ENCODE assay signal across 34 cellular contexts in the genomic region with DNA sequence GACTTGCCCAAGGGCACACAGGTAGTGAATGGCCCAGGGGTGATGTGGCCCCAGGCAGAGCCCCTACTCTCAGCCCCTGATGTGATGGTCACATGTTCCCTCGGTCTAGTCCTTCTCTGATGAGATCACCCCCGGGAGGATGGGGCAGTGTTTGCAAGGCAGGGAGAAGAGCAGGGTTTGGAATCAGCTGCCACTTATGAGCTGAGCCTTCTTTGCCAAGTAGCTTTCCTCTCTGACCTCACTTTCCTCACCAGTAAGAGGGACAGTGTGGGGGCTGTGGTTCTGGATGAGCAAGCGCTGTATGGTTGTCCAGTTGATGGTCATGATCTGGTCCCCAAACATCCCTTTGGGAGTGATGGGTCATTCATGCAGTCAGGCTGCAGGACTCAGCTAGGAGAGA. TPM values are rescaled to one million over a fixed set of nuclear protein-coding genes. Genes with fewer than 3 reads are reported as not detected.
"Had no signal": no experiment of that assay in that cellular context is flagged by ENCODE, and none has a peak within 500 bp of the region (broad histone marks: within the 10 kb centered on the region; RNA-seq: fewer than 3 reads in every experiment).

No MANE protein-coding gene starts in this region.

- H3K4me3 ChIP-seq: left lung, lower lobe of right lung, psoas muscle, right lobe of liver, smooth muscle cell, thyroid gland, transverse colon, upper lobe of left lung, vagina had no signal

- H3K4me3 Mint-ChIP-seq: immature natural killer cell; naive thymus-derived CD8-positive, alpha-beta T cell; nephron; neural crest cell; stimulated activated memory B cell treated with anti-CD40 and anti-IgM and Interleukin-4, amounts not matched to agents 10 μg/mL and 1 μg/mL and 100 μg/mL, for 72 hours; stimulated activated naive CD8-positive, alpha-beta T cell treated with anti-CD3 and anti-CD28 coated beads, Interleukin-15, amount 100 ng/mL, for 72 hours had no signal

- DNase-seq: hypothalamus; immature natural killer cell; kidney; left colon; left lung; lower lobe of right lung; mammary epithelial cell; mesenchymal stem cell; naive thymus-derived CD8-positive, alpha-beta T cell; occipital lobe; right lobe of liver; stimulated activated CD4-positive, alpha-beta T cell treated with anti-CD3 and anti-CD28 coated beads, Interleukin-1b, Interleukin-23, amount 100 ng/mL, for 48 hours; stimulated activated CD4-positive, alpha-beta T cell treated with anti-CD3 and anti-CD28 coated beads, Interleukin-2, amount 100 ng/mL, for 48 hours; stimulated activated CD4-positive, alpha-beta T cell treated with anti-CD3 and anti-CD28 coated beads, Interleukin-4, amount 100 ng/mL, for 4 hours; stimulated activated CD8-positive, alpha-beta memory T cell treated with anti-CD3 and anti-CD28 coated beads, Interleukin-4, amount 100 ng/mL, for 48 hours; stimulated activated naive CD4-positive, alpha-beta T cell treated with Interleukin-2 at 50 U/mL for 16 hours; stimulated activated naive CD8-positive, alpha-beta T cell treated with anti-CD3 and anti-CD28 coated beads, Interleukin-15, amount 100 ng/mL, for 72 hours; substantia nigra; thyroid gland; transverse colon; upper lobe of left lung had no signal

- FAIRE-seq: islet of Langerhans, kidney had no signal

- H3K4me1 ChIP-seq: left lung, lower lobe of right lung, parathyroid adenoma, psoas muscle, right lobe of liver, thyroid gland, transverse colon, upper lobe of left lung, vagina had no signal

- H3K27ac Mint-ChIP-seq: naive thymus-derived CD8-positive, alpha-beta T cell; stimulated activated memory B cell treated with anti-CD40 and anti-IgM and Interleukin-4, amounts not matched to agents 10 μg/mL and 1 μg/mL and 100 μg/mL, for 72 hours had no signal

- H3K36me3 Mint-ChIP-seq: immature natural killer cell; naive thymus-derived CD8-positive, alpha-beta T cell; stimulated activated memory B cell treated with anti-CD40 and anti-IgM and Interleukin-4, amounts not matched to agents 10 μg/mL and 1 μg/mL and 100 μg/mL, for 72 hours had no signal

- H3K36me3 ChIP-seq: left lung, lower lobe of right lung, neutrophil, right lobe of liver, thyroid gland, transverse colon, upper lobe of left lung, vagina had no signal

- H3K9me3 Mint-ChIP-seq: immature natural killer cell; naive thymus-derived CD8-positive, alpha-beta T cell; nephron; neural crest cell; stimulated activated memory B cell treated with anti-CD40 and anti-IgM and Interleukin-4, amounts not matched to agents 10 μg/mL and 1 μg/mL and 100 μg/mL, for 72 hours; stimulated activated naive CD8-positive, alpha-beta T cell treated with anti-CD3 and anti-CD28 coated beads, Interleukin-15, amount 100 ng/mL, for 72 hours had no signal

- H3K4me1 Mint-ChIP-seq: immature natural killer cell; naive thymus-derived CD8-positive, alpha-beta T cell; stimulated activated memory B cell treated with anti-CD40 and anti-IgM and Interleukin-4, amounts not matched to agents 10 μg/mL and 1 μg/mL and 100 μg/mL, for 72 hours; stimulated activated naive CD8-positive, alpha-beta T cell treated with anti-CD3 and anti-CD28 coated beads, Interleukin-15, amount 100 ng/mL, for 72 hours had no signal

- H3K27ac ChIP-seq: left lung, lower lobe of right lung, neutrophil, parathyroid adenoma, psoas muscle, right lobe of liver, thyroid gland, transverse colon, upper lobe of left lung, vagina had no signal

- ATAC-seq: left colon; left lung; naive thymus-derived CD8-positive, alpha-beta T cell; psoas muscle; right lobe of liver; stimulated activated naive CD8-positive, alpha-beta T cell treated with anti-CD3 and anti-CD28 coated beads, Interleukin-15, amount 100 ng/mL, for 72 hours had no signal

- H3K9me3 ChIP-seq: left lung, lower lobe of right lung, neutrophil, psoas muscle, right lobe of liver, thyroid gland, transverse colon, upper lobe of left lung, vagina had no signal

RNA-seq across cellular contexts. Expression of a gene that starts 16.8 kb away (rescaled TPM):
- total RNA-seq: mammary epithelial cell; naive thymus-derived CD8-positive, alpha-beta T cell; occipital lobe; osteocyte; right lobe of liver had no signal

RNA-seq across cellular contexts. Expression of a gene that starts 18.5 kb away (rescaled TPM):
- total RNA-seq: left colon; left lung; liver; lower lobe of right lung; mammary epithelial cell; naive thymus-derived CD8-positive, alpha-beta T cell; right lobe of liver; thyroid gland; transverse colon; vagina had no signal

RNA-seq across cellular contexts. Expression of a gene that starts 43.0 kb away (rescaled TPM):
- total RNA-seq: left colon; liver; mammary epithelial cell; naive thymus-derived CD8-positive, alpha-beta T cell; neural crest cell; posterior vena cava; psoas muscle; skeletal muscle tissue; smooth muscle cell; thyroid gland; vagina had no signal
